Comparison of ENCODE assay signal across 7 cellular contexts in genomic region chr10:32054087-32054486, GRCh38. TPM values are rescaled to one million over a fixed set of nuclear protein-coding genes. Genes with fewer than 3 reads are reported as not detected.
A peak's percentile ranks its signal among the peaks of the same experiment; 100 is the strongest.
DNase-seq lines count a peak whose midpoint lies in the region; ATAC-seq and TF ChIP-seq lines count a peak whose summit lies in the region.

No MANE protein-coding gene starts in this region.

- H3K4me1 ChIP-seq in ES-I3 (ENCODE audit: insufficient read depth, low read length) (peaks cover 28% of the 10 kb centered on the region), breast epithelium (peaks cover 0 to 7% of the 10 kb centered on the region in 2 donors), upper lobe of right lung (peaks cover 46% of the 10 kb centered on the region)

- intact Hi-C loops in breast epithelium (cut with DNase I; ENCODE audit: low total_unique reads), result no loop called here
- intact Hi-C loops in upper lobe of right lung (cut with DNase I), result no loop called here

- ATAC-seq in upper lobe of right lung (no peak), HG03354 (IDR thresholded peaks at IDR 0.05; ENCODE audit: poor library complexity, severe bottlenecking, unreplicated experiment) (no peak)

- H3K9ac ChIP-seq in ES-I3 (ENCODE audit: low read depth, low read length), result peak overlapping the region; percentile 80; the same call in 1 of the 2 replicates

- TF ChIP-seq POLR2A in breast epithelium (IDR thresholded peaks at IDR 0.05), result no peak

- H3K27me3 ChIP-seq in breast epithelium, result no peaks in the 10 kb centered on the region
- no peaks in the 10 kb centered on the region for H3K27me3 ChIP-seq in upper lobe of right lung

- H3K4me3 ChIP-seq in breast epithelium (peak overlapping the region; percentile 86 to 97 (median 88)), upper lobe of right lung (peak overlapping the region; percentile 96)

- H3K27ac ChIP-seq in breast epithelium (peak overlapping the region; percentile 99), upper lobe of right lung (peak overlapping the region; percentile 99)

- H3K9me3 ChIP-seq in ES-I3 (ENCODE audit: control insufficient read depth, insufficient read depth, low read length), result no peaks in the 10 kb centered on the region
- no peaks in the 10 kb centered on the region for H3K9me3 ChIP-seq in breast epithelium
- no peaks in the 10 kb centered on the region for H3K9me3 ChIP-seq in upper lobe of right lung

- DNase-seq in NAMALWA (ENCODE audit: low spot score), result peak; percentile 16
- peak in 1 of 2 donors; percentile 32 for DNase-seq in breast epithelium (ENCODE audit: low spot score in 2 of 2)
- DNase-seq in medulla oblongata (ENCODE audit: extremely low spot score), result peak; percentile 83
- DNase-seq in upper lobe of right lung, result no peak
- DNase-seq in stimulated activated CD4-positive, alpha-beta T cell treated with anti-CD3 and anti-CD28 coated beads, Interleukin-1b, Interleukin-23, amount 100 ng/mL, for 48 hours, result no peak

- H3K36me3 ChIP-seq in ES-I3 (ENCODE audit: insufficient read depth, low read length), result no peaks in the 10 kb centered on the region
- no peaks in the 10 kb centered on the region for H3K36me3 ChIP-seq in breast epithelium
- H3K36me3 ChIP-seq in upper lobe of right lung, result no peaks in the 10 kb centered on the region

- TF ChIP-seq CTCF in breast epithelium (IDR thresholded peaks at IDR 0.05) (no peak), upper lobe of right lung (IDR thresholded peaks at IDR 0.05) (no peak)

RNA-seq across cellular contexts. Expression of gene KIF5B, which starts 2.1 kb away (rescaled TPM):
- total RNA-seq in breast epithelium (100 to 1,000 TPM; 104 to 115 (median 108) TPM), upper lobe of right lung (112 TPM)

Comparison
In these comparisons a context has a peak if more than half of its experiments do, and no peak if none do; other contexts are left out.
1. DNase-seq: peak in NAMALWA (single experiment) and medulla oblongata (single experiment); none in upper lobe of right lung (single experiment) and stimulated activated CD4-positive, alpha-beta T cell treated with anti-CD3 and anti-CD28 coated beads, Interleukin-1b, Interleukin-23, amount 100 ng/mL, for 48 hours (single experiment).